8 cellular contexts compared by ENCODE assay signal in genomic region chr1:46603481-46603857, GRCh38. TPM values are rescaled to one million over a fixed set of nuclear protein-coding genes. Genes with fewer than 3 reads are reported as not detected.
DNase-seq lines count a peak whose midpoint lies in the region; ATAC-seq and TF ChIP-seq lines count a peak whose summit lies in the region.

No MANE protein-coding gene starts in this region.

- WGBS in sigmoid colon, 2 donors = 0 to 2% methylated on average over 2 of the region's 2 CpGs

- H3K4me3 ChIP-seq in SU-DHL-6 (ENCODE audit: insufficient read depth, low read length, poor library complexity, severe bottlenecking) (peak overlapping the region; percentile 80), foreskin fibroblast (ENCODE audit: low read depth in 1 of 2, low read length in 2 of 2) (peak overlapping the region; percentile 90 to 96), sigmoid colon (peak overlapping the region; percentile 69 to 88 (median 80))

- H2AFZ ChIP-seq in SU-DHL-6 (ENCODE audit: low read depth, low read length, severe bottlenecking) = peak overlapping the region; percentile 80

- no peaks in the 10 kb centered on the region for H3K36me3 ChIP-seq in SU-DHL-6 (ENCODE audit: low read length)
- peaks cover 3 to 9% (median 5%) of the 10 kb centered on the region in 4 donors for H3K36me3 ChIP-seq in sigmoid colon

- no peaks in the 10 kb centered on the region for H3K27me3 ChIP-seq in SU-DHL-6 (ENCODE audit: low read length)
- no peaks in the 10 kb centered on the region for H3K27me3 ChIP-seq in sigmoid colon

- no peaks in the 10 kb centered on the region for H3K9me2 ChIP-seq in SU-DHL-6 (replicated peaks; ENCODE audit: insufficient read depth, low read length)

- H3K9me3 ChIP-seq in SU-DHL-6 (ENCODE audit: insufficient read depth, low read length) (no peaks in the 10 kb centered on the region), sigmoid colon (no peaks in the 10 kb centered on the region)

- H3K4me1 ChIP-seq in sigmoid colon = peaks cover 0 to 60% (median 53%) of the 10 kb centered on the region in 4 donors

- TF ChIP-seq POLR2A in sigmoid colon (IDR thresholded peaks at IDR 0.05) = no peak

- H3K9ac ChIP-seq in SU-DHL-6 (ENCODE audit: low read length) = peak overlapping the region; percentile 71

- DNase-seq in foreskin fibroblast (peak in 1 of 2 donors; percentile 15), sigmoid colon (no peak), SW480 (ENCODE audit: low spot score) (no peak)
- DNase-seq in stimulated activated CD8-positive, alpha-beta memory T cell treated with anti-CD3 and anti-CD28 coated beads, Interleukin-4, amount 100 ng/mL, for 48 hours = no peak
- no peak for DNase-seq in activated CD8-positive, alpha-beta memory T cell treated with anti-CD3 and anti-CD28 coated beads, Interleukin-2, amount 50 U/mL, for 48 hours

- no peak for TF ChIP-seq EP300 in sigmoid colon (IDR thresholded peaks at IDR 0.05)

- H3F3A ChIP-seq in SU-DHL-6 (ENCODE audit: insufficient read depth) = no peaks in the 10 kb centered on the region

- TF ChIP-seq CTCF in SU-DHL-6 (IDR thresholded peaks at IDR 0.05; ENCODE audit: insufficient read depth, low read length, poor library complexity, severe bottlenecking) (no peak), foreskin fibroblast (IDR thresholded peaks at IDR 0.05; ENCODE audit: low read depth, low read length) (no peak), sigmoid colon (IDR thresholded peaks at IDR 0.05) (no peak)

- peak; percentile 14 for ATAC-seq in GM21786 (IDR thresholded peaks at IDR 0.05; ENCODE audit: unreplicated experiment)
- ATAC-seq in GM18519 (IDR thresholded peaks at IDR 0.05; ENCODE audit: low FRiP score, unreplicated experiment) = no peak

- intact Hi-C loops in sigmoid colon (cut with DNase I) = loop anchor here (5.0 kb wide), 1 partner anchor 119 kb away; no protein-coding TSS in a partner anchor

- H3K79me2 ChIP-seq in SU-DHL-6 (ENCODE audit: insufficient read depth, low read length) = no peaks in the 10 kb centered on the region

- H4K20me1 ChIP-seq in SU-DHL-6 (ENCODE audit: low read depth, low read length) = no peaks in the 10 kb centered on the region

- H3K27ac ChIP-seq in SU-DHL-6 (ENCODE audit: low read depth, low read length) (no peak overlapping the region), sigmoid colon (peak overlapping the region; percentile 85 to 89 (median 86))

- peak overlapping the region; percentile 70 for H3K4me2 ChIP-seq in SU-DHL-6 (ENCODE audit: low read depth, low read length, poor library complexity, severe bottlenecking)

RNA-seq across cellular contexts. Expression of gene MKNK1, which starts 0.6 kb away (rescaled TPM):
- 10 to 100 TPM; 32.1 to 54.3 (median 35.7) TPM for total RNA-seq in sigmoid colon
- polyA plus RNA-seq in sigmoid colon = 10 to 100 TPM; 15.0 to 30.3 (median 30.0) TPM

RNA-seq across cellular contexts. Expression of gene MOB3C, which starts 13.1 kb away (rescaled TPM):
- total RNA-seq in sigmoid colon = 10 to 100 TPM; 11.4 to 25.7 (median 16.0) TPM
- 10 to 100 TPM in 2 of 3 donors, 1 to 10 TPM in 1; 7.8 to 13.8 (median 12.0) TPM for polyA plus RNA-seq in sigmoid colon

RNA-seq across cellular contexts. Expression of gene KNCN, which starts 52.0 kb away (rescaled TPM):
- total RNA-seq in sigmoid colon = not detected
- polyA plus RNA-seq in sigmoid colon = not detected
